In genomic region chr14:88023658-88024187, GRCh38 we compare ENCODE assay signal across 12 cellular contexts. TPM values are rescaled to one million over a fixed set of nuclear protein-coding genes. Genes with fewer than 3 reads are reported as not detected.
DNase-seq lines count a peak whose midpoint lies in the region; ATAC-seq and TF ChIP-seq lines count a peak whose summit lies in the region.
"Had no signal": no experiment of that assay in that cellular context is flagged by ENCODE, and none has a peak within 500 bp of the region (broad histone marks: within the 10 kb centered on the region; RNA-seq: fewer than 3 reads in every experiment).

No MANE protein-coding gene starts in this region.

- DNase-seq in DMS53 treated with DMSO at 0.1 percent for 48 hours (lab: John Stamatoyannopoulos, UW; ENCODE audit: unreplicated experiment), result peak; percentile 1
- peak in 4 of 9 donors; percentile 2 to 25 (median 17) for DNase-seq in naive thymus-derived CD4-positive, alpha-beta T cell
- DNase-seq in NCI-H1092 (lab: John Stamatoyannopoulos, UW), result no peak
- DNase-seq in lower lobe of right lung, result no peak
- no peak for DNase-seq in GM03348 (ENCODE audit: low spot score)
- DNase-seq: effector CD8-positive, alpha-beta T cell; IMR-90; PC-9; sigmoid colon had no signal

- H3K27ac Mint-ChIP-seq in activated T-helper 17 cell treated with anti-CD3 and anti-CD28 coated beads, Interleukin-2, amount 50 U/mL, for 72 hours, result peak overlapping the region; percentile 90
- H3K27ac Mint-ChIP-seq in naive thymus-derived CD4-positive, alpha-beta T cell, result peak overlapping the region; percentile 24 to 89 (median 69)

- peaks cover 38 to 43% of the 10 kb centered on the region in 2 donors for H3K4me1 ChIP-seq in naive thymus-derived CD4-positive, alpha-beta T cell (ENCODE audit: control insufficient read depth in 2 of 2, insufficient read depth in 2 of 2, low read length in 2 of 2)
- H3K4me1 ChIP-seq in lower lobe of right lung, result peaks cover 13% of the 10 kb centered on the region
- H3K4me1 ChIP-seq: sigmoid colon had no signal

- no peaks in the 10 kb centered on the region for H3K27me3 ChIP-seq in naive thymus-derived CD4-positive, alpha-beta T cell (ENCODE audit: control insufficient read depth in 2 of 2, insufficient read depth in 2 of 2, low read length in 2 of 2)
- no peaks in the 10 kb centered on the region for H3K27me3 ChIP-seq in lower lobe of right lung (ENCODE audit: low read depth)
- H3K27me3 ChIP-seq: sigmoid colon had no signal

- peak overlapping the region; percentile 61 for H3K4me3 Mint-ChIP-seq in activated T-helper 17 cell treated with anti-CD3 and anti-CD28 coated beads, Interleukin-2, amount 50 U/mL, for 72 hours
- peak overlapping the region in 6 of 10 donors; percentile 6 to 41 (median 18) for H3K4me3 Mint-ChIP-seq in naive thymus-derived CD4-positive, alpha-beta T cell

- ATAC-seq in HG03432 (IDR thresholded peaks at IDR 0.05; ENCODE audit: unreplicated experiment), result peak; percentile 46
- peak; percentile 50 for ATAC-seq in activated T-helper 17 cell treated with anti-CD3 and anti-CD28 coated beads, Interleukin-2, amount 50 U/mL, for 72 hours (replicated peaks)
- ATAC-seq in naive thymus-derived CD4-positive, alpha-beta T cell, result peak; percentile 69
- no peak for ATAC-seq in lower lobe of right lung
- ATAC-seq in GM21447 (IDR thresholded peaks at IDR 0.05; ENCODE audit: unreplicated experiment), result no peak

- no peaks in the 10 kb centered on the region for H3K36me3 ChIP-seq in naive thymus-derived CD4-positive, alpha-beta T cell (ENCODE audit: control insufficient read depth in 2 of 3, insufficient read depth in 3 of 3, low read length in 3 of 3)
- H3K36me3 ChIP-seq in lower lobe of right lung, result no peaks in the 10 kb centered on the region
- H3K36me3 ChIP-seq: sigmoid colon had no signal

- H3K9me3 Mint-ChIP-seq in activated T-helper 17 cell treated with anti-CD3 and anti-CD28 coated beads, Interleukin-2, amount 50 U/mL, for 72 hours, result peaks cover 9% of the 10 kb centered on the region
- peaks cover 0 to 7% (median 0%) of the 10 kb centered on the region in 11 donors for H3K9me3 Mint-ChIP-seq in naive thymus-derived CD4-positive, alpha-beta T cell

- CTCF ChIA-PET in naive thymus-derived CD4-positive, alpha-beta T cell (lab: Charles Lee), result no interaction called here

- no peak for TF ChIP-seq CTCF in lower lobe of right lung (IDR thresholded peaks at IDR 0.05)

- H3K27me3 Mint-ChIP-seq in activated T-helper 17 cell treated with anti-CD3 and anti-CD28 coated beads, Interleukin-2, amount 50 U/mL, for 72 hours, result no peaks in the 10 kb centered on the region
- H3K27me3 Mint-ChIP-seq in naive thymus-derived CD4-positive, alpha-beta T cell, result no peaks in the 10 kb centered on the region

- H3K9me3 ChIP-seq in naive thymus-derived CD4-positive, alpha-beta T cell (ENCODE audit: control insufficient read depth in 2 of 3, low read length in 3 of 3), result no peaks in the 10 kb centered on the region
- H3K9me3 ChIP-seq in lower lobe of right lung, result no peaks in the 10 kb centered on the region
- H3K9me3 ChIP-seq: sigmoid colon had no signal

- H3K27ac ChIP-seq in naive thymus-derived CD4-positive, alpha-beta T cell (ENCODE audit: low read depth, low read length), result no peak overlapping the region
- H3K27ac ChIP-seq in lower lobe of right lung, result no peak overlapping the region
- H3K27ac ChIP-seq: PC-9, sigmoid colon had no signal

- peaks cover under 1% of the 10 kb centered on the region for H3K36me3 Mint-ChIP-seq in activated T-helper 17 cell treated with anti-CD3 and anti-CD28 coated beads, Interleukin-2, amount 50 U/mL, for 72 hours (ENCODE audit: low read depth)
- peaks cover 0 to 49% (median 5%) of the 10 kb centered on the region in 5 donors for H3K36me3 Mint-ChIP-seq in naive thymus-derived CD4-positive, alpha-beta T cell

- intact Hi-C loops in naive thymus-derived CD4-positive, alpha-beta T cell (cut with micrococcal nuclease), result loop anchor here (1.0 to 2.0 kb wide), 3 partner anchors 17 to 31 kb away; partner anchors contain the start of gene GALC (in 2 of the 2)
- intact Hi-C loops in lower lobe of right lung (cut with DNase I), result no loop called here

- POLR2A ChIA-PET in naive thymus-derived CD4-positive, alpha-beta T cell (lab: Charles Lee), result no interaction called here

- H3K4me1 Mint-ChIP-seq in activated T-helper 17 cell treated with anti-CD3 and anti-CD28 coated beads, Interleukin-2, amount 50 U/mL, for 72 hours, result peaks cover 47% of the 10 kb centered on the region
- peaks cover 49 to 84% (median 73%) of the 10 kb centered on the region in 7 donors for H3K4me1 Mint-ChIP-seq in naive thymus-derived CD4-positive, alpha-beta T cell

- no peak overlapping the region for H3K4me3 ChIP-seq in naive thymus-derived CD4-positive, alpha-beta T cell (ENCODE audit: low read length)
- H3K4me3 ChIP-seq in lower lobe of right lung, result no peak overlapping the region
- H3K4me3 ChIP-seq: PC-9, sigmoid colon had no signal

RNA-seq across cellular contexts. Expression of gene GPR65, which starts 18.8 kb away (rescaled TPM):
- 10 to 100 TPM; 15.0 to 33.9 TPM for total RNA-seq in activated T-helper 17 cell treated with anti-CD3 and anti-CD28 coated beads, Interleukin-2, amount 50 U/mL, for 72 hours
- 10 to 100 TPM in 2 of 5 experiments, 1 to 10 TPM in 3; 9.0 to 18.6 (median 10.0) TPM for total RNA-seq in naive thymus-derived CD4-positive, alpha-beta T cell
- polyA plus RNA-seq in naive thymus-derived CD4-positive, alpha-beta T cell, result 10 to 100 TPM in 1 of 2 donors, 1 to 10 TPM in 1; 7.6 to 10.9 TPM
- total RNA-seq in lower lobe of right lung, result 13.4 TPM
- total RNA-seq: PC-9 had no signal

RNA-seq across cellular contexts. Expression of gene GALC, which starts 30.7 kb away (rescaled TPM):
- 10 to 100 TPM; 17.7 to 32.4 TPM for total RNA-seq in activated T-helper 17 cell treated with anti-CD3 and anti-CD28 coated beads, Interleukin-2, amount 50 U/mL, for 72 hours
- total RNA-seq in naive thymus-derived CD4-positive, alpha-beta T cell, result 10 to 100 TPM; 17.8 to 26.1 (median 22.3) TPM
- polyA plus RNA-seq in naive thymus-derived CD4-positive, alpha-beta T cell, result 1 to 10 TPM; 7.1 to 7.8 TPM
- 59.4 TPM for total RNA-seq in lower lobe of right lung

Comparison
In these comparisons a context has a peak if more than half of its experiments do, and no peak if none do; other contexts are left out.
1. ATAC-seq: peak in HG03432 (single experiment), activated T-helper 17 cell treated with anti-CD3 and anti-CD28 coated beads, Interleukin-2, amount 50 U/mL, for 72 hours (single experiment) and naive thymus-derived CD4-positive, alpha-beta T cell (single experiment); none in lower lobe of right lung (0 of 2) and GM21447 (single experiment).